In genomic region chr14:77053046-77053841, GRCh38 we compare ENCODE assay signal across 8 cellular contexts. TPM values are rescaled to one million over a fixed set of nuclear protein-coding genes. Genes with fewer than 3 reads are reported as not detected.
A peak's percentile ranks its signal among the peaks of the same experiment; 100 is the strongest.
DNase-seq lines count a peak whose midpoint lies in the region; ATAC-seq and TF ChIP-seq lines count a peak whose summit lies in the region.

No MANE protein-coding gene starts in this region.

- H3K4me3 Mint-ChIP-seq in endodermal cell: no peak overlapping the region
- H3K4me3 Mint-ChIP-seq in stimulated activated memory B cell treated with anti-CD40 and anti-IgM and Interleukin-4, amounts not matched to agents 10 μg/mL and 1 μg/mL and 100 μg/mL, for 72 hours: no peak overlapping the region

- H3K27ac Mint-ChIP-seq in endodermal cell: no peak overlapping the region
- H3K27ac Mint-ChIP-seq in stimulated activated memory B cell treated with anti-CD40 and anti-IgM and Interleukin-4, amounts not matched to agents 10 μg/mL and 1 μg/mL and 100 μg/mL, for 72 hours: peak overlapping the region; percentile 24

- H3K36me3 ChIP-seq in endodermal cell (ENCODE audit: control insufficient read depth, insufficient read depth, low read length): no peaks in the 10 kb centered on the region

- H3K27ac ChIP-seq in endodermal cell (ENCODE audit: low read depth, low read length): no peak overlapping the region

- peak; percentile 78 for ATAC-seq in stimulated activated memory B cell treated with anti-CD40 and anti-IgM and Interleukin-4, amounts not matched to agents 10 μg/mL and 1 μg/mL and 100 μg/mL, for 72 hours
- ATAC-seq in GM19328 (IDR thresholded peaks at IDR 0.05; ENCODE audit: unreplicated experiment): no peak

- peaks cover 5% of the 10 kb centered on the region for H3K9me3 ChIP-seq in endodermal cell (ENCODE audit: control insufficient read depth, low read length)

- H3K4me1 ChIP-seq in endodermal cell (ENCODE audit: control insufficient read depth, insufficient read depth, low read length): no peaks in the 10 kb centered on the region

- CTCF ChIA-PET in AG04449 (lab: Yijun Ruan, JAX): interaction anchor here (0.6 to 24.1 kb wide), 45 partner anchors 9 to 986 kb away, joined by 3 to 661 read pairs (median 4); partner anchors contain the start of gene IRF2BPL

- POLR2A ChIA-PET in AG04449 (lab: Yijun Ruan, JAX): no interaction called here

- H3K4me3 ChIP-seq in AG04449 (ENCODE audit: low read depth, low read length) (no peak overlapping the region), endodermal cell (ENCODE audit: low read length) (no peak overlapping the region)

- no peak overlapping the region for H3K9ac ChIP-seq in endodermal cell (ENCODE audit: extremely low read depth, low read length, poor library complexity, severe bottlenecking)

- peaks cover 4% of the 10 kb centered on the region for H3K4me1 Mint-ChIP-seq in endodermal cell
- H3K4me1 Mint-ChIP-seq in stimulated activated memory B cell treated with anti-CD40 and anti-IgM and Interleukin-4, amounts not matched to agents 10 μg/mL and 1 μg/mL and 100 μg/mL, for 72 hours: peaks cover 7% of the 10 kb centered on the region

- H3K27me3 Mint-ChIP-seq in endodermal cell (ENCODE audit: insufficient read depth): peaks cover 2% of the 10 kb centered on the region
- H3K27me3 Mint-ChIP-seq in stimulated activated memory B cell treated with anti-CD40 and anti-IgM and Interleukin-4, amounts not matched to agents 10 μg/mL and 1 μg/mL and 100 μg/mL, for 72 hours: no peaks in the 10 kb centered on the region

- H3K27me3 ChIP-seq in endodermal cell (ENCODE audit: control insufficient read depth, insufficient read depth, low read length, poor library complexity, severe bottlenecking): no peaks in the 10 kb centered on the region

- H3K36me3 Mint-ChIP-seq in endodermal cell (ENCODE audit: low read depth): no peaks in the 10 kb centered on the region
- H3K36me3 Mint-ChIP-seq in stimulated activated memory B cell treated with anti-CD40 and anti-IgM and Interleukin-4, amounts not matched to agents 10 μg/mL and 1 μg/mL and 100 μg/mL, for 72 hours: no peaks in the 10 kb centered on the region

- no peak for DNase-seq in AG04449 (ENCODE audit: low read depth, low spot score)
- peak; percentile 81 for DNase-seq in GM20000 (ENCODE audit: low spot score)
- peak; percentile 89 for DNase-seq in NCI-H2107 treated with DMSO at 0.1 percent for 48 hours (lab: John Stamatoyannopoulos, UW; ENCODE audit: unreplicated experiment)
- DNase-seq in activated CD8-positive, alpha-beta memory T cell treated with anti-CD3 and anti-CD28 coated beads for 24 hours: peak; percentile 92
- DNase-seq in endodermal cell: peak; percentile 95
- DNase-seq in myocyte (ENCODE audit: low read depth): peak; percentile 65

- peaks cover 6% of the 10 kb centered on the region for H3K9me3 Mint-ChIP-seq in endodermal cell
- H3K9me3 Mint-ChIP-seq in stimulated activated memory B cell treated with anti-CD40 and anti-IgM and Interleukin-4, amounts not matched to agents 10 μg/mL and 1 μg/mL and 100 μg/mL, for 72 hours: no peaks in the 10 kb centered on the region

- TF ChIP-seq CTCF in AG04449 (IDR thresholded peaks at IDR 0.05; ENCODE audit: insufficient read depth, low read length, missing control alignments): peak; percentile 92
- TF ChIP-seq CTCF in GM20000 (IDR thresholded peaks at IDR 0.05; ENCODE audit: extremely low read depth, missing control alignments): peak; percentile 80
- peak; percentile 99 for TF ChIP-seq CTCF in endodermal cell (conservative IDR thresholded peaks at IDR 0.05)

- 34 to 38% methylated on average over 15 to 21 of the region's 21 CpGs for WGBS in endodermal cell (ENCODE audit: insufficient coverage in 1 of 2, insufficient read length in 1 of 2), 2 experiments

RNA-seq across cellular contexts. Expression of gene IRF2BPL, which starts 24.7 kb away (rescaled TPM):
- total RNA-seq in endodermal cell (10 to 100 TPM; 34.2 to 44.3 TPM), myocyte (78.2 and 114 TPM in 2 replicates)
- polyA plus RNA-seq in endodermal cell (2013, experiment 1 of 2): 74.1 TPM
- polyA plus RNA-seq in endodermal cell (2013, experiment 2 of 2): 75.5 TPM
- polyA plus RNA-seq in myocyte (2012): 43.7 TPM

RNA-seq across cellular contexts. Expression of gene CIPC, which starts 44.8 kb away (rescaled TPM):
- total RNA-seq in endodermal cell: 10 to 100 TPM; 16.2 to 22.5 TPM
- 19.9 TPM for polyA plus RNA-seq in endodermal cell (2013, experiment 1 of 2)
- polyA plus RNA-seq in endodermal cell (2013, experiment 2 of 2): 21.3 TPM
- total RNA-seq in myocyte: 30.7 and 42.9 TPM in 2 replicates
- polyA plus RNA-seq in myocyte (2012): 12.4 TPM
